ENCODE assay signal across 27 cellular contexts in the genomic region with DNA sequence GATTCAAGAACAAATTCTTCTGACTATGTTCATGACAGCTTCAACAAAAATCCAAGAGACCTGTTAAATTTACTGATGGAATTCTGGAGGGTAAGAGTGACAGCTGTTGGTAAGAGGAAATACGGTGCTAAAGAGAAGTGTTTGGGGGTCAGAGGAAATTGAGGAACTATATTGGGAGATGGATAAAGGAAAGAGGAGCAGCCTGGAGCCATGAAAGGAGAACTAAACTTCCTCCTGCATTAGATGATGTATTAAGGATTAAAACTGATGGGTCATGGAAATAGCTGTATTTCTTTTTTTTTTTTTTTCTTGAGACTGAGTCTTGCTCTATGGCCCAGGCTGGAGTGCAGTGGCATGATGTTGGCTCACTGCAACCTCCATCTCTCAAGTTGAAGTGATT.
"Had no signal": no experiment of that assay in that cellular context is flagged by ENCODE, and none has a peak within 500 bp of the region (broad histone marks: within the 10 kb centered on the region; RNA-seq: fewer than 3 reads in every experiment).

No MANE protein-coding gene starts in this region.

- H3K4me3 ChIP-seq: ascending aorta, breast epithelium, cardiac muscle cell, coronary artery, dorsolateral prefrontal cortex had no signal

- H3K9me3 ChIP-seq: ascending aorta, breast epithelium had no signal

- H3K36me3 ChIP-seq: ascending aorta, breast epithelium, cardiac muscle cell had no signal

- ATAC-seq: activated naive CD4-positive, alpha-beta T cell treated with anti-CD3 and anti-CD28 coated beads, Interleukin-2, amount 50 U/mL, for 72 hours; activated T-cell treated with anti-CD3 and anti-CD28 coated beads, Interleukin-2, amount 50 U/mL, for 72 hours; esophagus mucosa; WTC11 had no signal

- H3K4me1 ChIP-seq: ascending aorta, breast epithelium had no signal

- H3K27ac ChIP-seq: ascending aorta, breast epithelium, cardiac muscle cell, coronary artery, dorsolateral prefrontal cortex, VCaP had no signal

- DNase-seq: activated CD4-positive, alpha-beta memory T cell treated with anti-CD3 and anti-CD28 coated beads, Interleukin-2, amount 10 ng/mL, durations not matched to agents 7 days and 5 days; activated CD4-positive, alpha-beta T cell treated with anti-CD3 and anti-CD28 coated beads for 1 hour; activated CD4-positive, alpha-beta T cell treated with anti-CD3 and anti-CD28 coated beads for 4 hours; activated CD4-positive, alpha-beta T cell treated with anti-CD3 and anti-CD28 coated beads, Interleukin-2, amount 10 ng/mL, durations not matched to agents 7 days and 5 days; activated CD4-positive, alpha-beta T cell treated with anti-CD3 and anti-CD28 coated beads, Interleukin-2, amount 50 U/mL, for 4 hours; activated CD8-positive, alpha-beta memory T cell treated with anti-CD3 and anti-CD28 coated beads, Interleukin-2, amount 50 U/mL, for 48 hours; activated gamma-delta T cell; activated naive CD4-positive, alpha-beta T cell; activated naive CD4-positive, alpha-beta T cell treated with anti-CD3 and anti-CD28 coated beads, Interleukin-2, amount 10 ng/mL, durations not matched to agents 7 days and 5 days; activated naive CD8-positive, alpha-beta T cell treated with anti-CD3 and anti-CD28 coated beads, Interleukin-2, amount 10 ng/mL, durations not matched to agents 7 days and 5 days; activated T-cell treated with anti-CD3 and anti-CD28 coated beads for 4 hours; activated T-cell treated with anti-CD3 and anti-CD28 coated beads, Interleukin-2, amount 50 U/mL, for 24 hours; activated T-cell treated with anti-CD3 and anti-CD28 coated beads, Interleukin-2, amount 50 U/mL, for 72 hours; dorsolateral prefrontal cortex; effector memory CD4-positive, alpha-beta T cell; endodermal cell; foreskin fibroblast; head of caudate nucleus; T-helper 2 cell had no signal

- H3K27me3 ChIP-seq: ascending aorta, breast epithelium, cardiac muscle cell, dorsolateral prefrontal cortex had no signal
